1 cellular context compared by ENCODE assay signal in genomic region chr1:67430358-67431155, GRCh38.
TF ChIP-seq lines count a peak whose summit lies in the region.

Gene SERBP1 (minus strand): TSS chr1:67430402. CDS start chr1:67430300, 102 bp downstream.

TF ChIP-seq in K562, 482 proteins besides CTCF, POLR2A, EP300 and RAD21 (continued from another document):
- 0 out of 4 replicates have a peak, but pooled peaks of 1 of the 2 experiments have one; percentile 38 for TF ChIP-seq BCLAF1 (IDR thresholded peaks at IDR 0.05; ENCODE audit: borderline replicate concordance in 1 of 2, control insufficient read depth in 1 of 2, low read depth in 2 of 2, low read length in 1 of 2)
- peak; percentile 98 for TF ChIP-seq MYC (IDR thresholded peaks at IDR 0.05; ENCODE audit: low read depth, low read length)
- peak; percentile 82 for TF ChIP-seq MYC (CRISPR knock-in tag; IDR thresholded peaks at IDR 0.05; ENCODE audit: borderline replicate concordance, low read depth)
- peak; percentile 94 for TF ChIP-seq HCFC1 (IDR thresholded peaks at IDR 0.05; ENCODE audit: low read depth, low read length)
- no peak for TF ChIP-seq HEY1 (CRISPR knock-in tag; IDR thresholded peaks at IDR 0.05; ENCODE audit: borderline replicate concordance)
- TF ChIP-seq CTCFL (IDR thresholded peaks at IDR 0.05; ENCODE audit: borderline replicate concordance, insufficient read depth, low read depth, low read length, poor library complexity, severe bottlenecking) = no peak
- no peak for TF ChIP-seq USF2 (CRISPR knock-in tag; IDR thresholded peaks at IDR 0.05)
- TF ChIP-seq EGR1 (conservative IDR thresholded peaks at IDR 0.05) = peak; percentile 78
- TF ChIP-seq KDM5B (IDR thresholded peaks at IDR 0.05; ENCODE audit: insufficient replicate concordance, low read depth, low read length) = peak; percentile 78
- TF ChIP-seq ZNF75A (CRISPR knock-in tag; IDR thresholded peaks at IDR 0.05) = no peak
- peak in 1 of 2 experiments; percentile 89; a peak in 2 of 4 replicates for TF ChIP-seq HDAC1 (IDR thresholded peaks at IDR 0.05)
- no peak for TF ChIP-seq CBX2 (IDR thresholded peaks at IDR 0.05; ENCODE audit: insufficient read depth, low read length, poor library complexity, severe bottlenecking)
- no peak for TF ChIP-seq MTA2 (IDR thresholded peaks at IDR 0.05; ENCODE audit: low read depth)
- peak; percentile 88 for TF ChIP-seq MAX (CRISPR knock-in tag; IDR thresholded peaks at IDR 0.05)
